25 cellular contexts compared by ENCODE assay signal in the genomic region with DNA sequence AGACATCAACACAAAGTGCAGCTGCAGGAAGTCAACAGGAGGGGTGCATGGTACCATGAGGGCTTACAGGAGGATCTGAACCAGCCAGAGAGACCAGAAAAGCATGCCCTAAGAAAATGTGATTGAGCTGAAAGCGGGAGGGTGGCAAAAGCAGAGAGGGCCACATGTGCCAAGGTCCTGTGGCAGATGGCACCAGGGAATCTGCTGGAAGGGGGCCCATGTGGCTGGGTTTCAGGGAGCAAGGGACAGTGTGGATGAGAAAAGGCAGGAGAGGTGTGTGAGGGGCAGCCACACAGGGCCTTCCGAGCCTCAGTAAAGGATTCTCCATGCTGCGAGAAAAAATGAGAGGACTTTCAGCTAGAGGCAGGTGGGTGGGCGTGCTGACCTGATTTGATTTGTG.
A peak's percentile ranks its signal among the peaks of the same experiment; 100 is the strongest.
DNase-seq lines count a peak whose midpoint lies in the region; ATAC-seq and TF ChIP-seq lines count a peak whose summit lies in the region.
"Had no signal": no experiment of that assay in that cellular context is flagged by ENCODE, and none has a peak within 500 bp of the region (broad histone marks: within the 10 kb centered on the region; RNA-seq: fewer than 3 reads in every experiment).

No MANE protein-coding gene starts in this region.

- TF ChIP-seq EP300 in esophagus muscularis mucosa (IDR thresholded peaks at IDR 0.05) = no peak

- DNase-seq in activated CD4-positive, alpha-beta T cell treated with anti-CD3 and anti-CD28 coated beads for 36 hours = peak; percentile 15
- no peak for DNase-seq in activated CD4-positive, alpha-beta T cell treated with anti-CD3 and anti-CD28 coated beads, Interleukin-2, amount 50 U/mL, for 1 hour
- DNase-seq in SK-N-DZ (ENCODE audit: low spot score) = peak; percentile 12
- DNase-seq in esophagus muscularis mucosa (ENCODE audit: extremely low spot score) = peak; percentile 78
- no peak for DNase-seq in smooth muscle cell (lab: John Stamatoyannopoulos, UW; ENCODE audit: unreplicated experiment)
- no peak for DNase-seq in CD1c-positive myeloid dendritic cell (ENCODE audit: extremely low spot score)
- DNase-seq: 8988T, ACHN, BE2C, Calu3, DMS79 treated with DMSO at 0.1 percent for 48 hours, GF-D8, KBM-7, MV-4-11, NCI-H1105 treated with DMSO at 0.1 percent for 48 hours, NCI-H1694, NCI-H2081, NCI-H2171, NCI-H226, NCI-H510A, Right ventricle myocardium superior, RPMI8226 had no signal

- CTCF ChIA-PET in activated CD4-positive, alpha-beta T cell treated with anti-CD3 and anti-CD28 coated beads for 36 hours (lab: Charles Lee) = interaction anchor here (0.6 kb wide), 1 partner anchor 20 kb away, joined by 3 read pairs; no protein-coding TSS in a partner anchor

- H3K4me3 ChIP-seq in esophagus muscularis mucosa (no peak overlapping the region), smooth muscle cell (no peak overlapping the region)
- H3K4me3 ChIP-seq: SJSA1 had no signal

- no peak overlapping the region for H3K27ac ChIP-seq in esophagus muscularis mucosa (replicated peaks in 1 of 4)
- H3K27ac ChIP-seq in smooth muscle cell (ENCODE audit: low read depth) = peak overlapping the region; percentile 98

- no peak overlapping the region for H3K27ac Mint-ChIP-seq in activated CD4-positive, alpha-beta T cell treated with anti-CD3 and anti-CD28 coated beads for 36 hours

- no peak overlapping the region for H3K4me3 Mint-ChIP-seq in activated CD4-positive, alpha-beta T cell treated with anti-CD3 and anti-CD28 coated beads for 36 hours
- H3K4me3 Mint-ChIP-seq: CD14-positive monocyte had no signal

- no peak overlapping the region for H2AFZ ChIP-seq in smooth muscle cell (ENCODE audit: low read depth)

- TF ChIP-seq CTCF in esophagus muscularis mucosa (IDR thresholded peaks at IDR 0.05) = no peak
- no peak for TF ChIP-seq CTCF in smooth muscle cell (IDR thresholded peaks at IDR 0.05; ENCODE audit: borderline replicate concordance, insufficient read depth, poor library complexity, severe bottlenecking)

- H4K20me1 ChIP-seq in smooth muscle cell (ENCODE audit: low read depth) = no peaks in the 10 kb centered on the region

- H3K9me3 Mint-ChIP-seq in activated CD4-positive, alpha-beta T cell treated with anti-CD3 and anti-CD28 coated beads for 36 hours (ENCODE audit: low read depth) = no peaks in the 10 kb centered on the region

- H3K27me3 Mint-ChIP-seq in activated CD4-positive, alpha-beta T cell treated with anti-CD3 and anti-CD28 coated beads for 36 hours = peaks cover 14% of the 10 kb centered on the region

- intact Hi-C loops in activated CD4-positive, alpha-beta T cell treated with anti-CD3 and anti-CD28 coated beads for 36 hours (cut with DNase I, micrococcal nuclease) = no loop called here
- intact Hi-C loops in esophagus muscularis mucosa (cut with DNase I) = no loop called here

- no peak overlapping the region for H3K4me2 ChIP-seq in smooth muscle cell

- WGBS in esophagus muscularis mucosa = 89% methylated on average over 4 of the region's 4 CpGs
- WGBS in smooth muscle cell (ENCODE audit: low lambda C conversion rate) = 95% methylated on average over 4 of the region's 4 CpGs

- peaks cover 40% of the 10 kb centered on the region for H3F3A ChIP-seq in smooth muscle cell (ENCODE audit: low read depth)

- H3K9me3 ChIP-seq in esophagus muscularis mucosa = no peaks in the 10 kb centered on the region
- H3K9me3 ChIP-seq in smooth muscle cell (replicated peaks; ENCODE audit: low read depth) = no peaks in the 10 kb centered on the region
- H3K9me3 ChIP-seq: BE2C, SJSA1 had no signal

- ATAC-seq in activated CD4-positive, alpha-beta T cell treated with anti-CD3 and anti-CD28 coated beads for 36 hours = no peak
- no peak for ATAC-seq in HG02852 (IDR thresholded peaks at IDR 0.05; ENCODE audit: unreplicated experiment)

- H3K36me3 ChIP-seq in esophagus muscularis mucosa (no peaks in the 10 kb centered on the region), smooth muscle cell (ENCODE audit: low read depth) (no peaks in the 10 kb centered on the region)
- H3K36me3 ChIP-seq: BE2C, SJSA1 had no signal

- no peak for TF ChIP-seq POLR2A in esophagus muscularis mucosa (IDR thresholded peaks at IDR 0.05; ENCODE audit: low read depth)

- peaks cover 21% of the 10 kb centered on the region for H3K4me1 Mint-ChIP-seq in activated CD4-positive, alpha-beta T cell treated with anti-CD3 and anti-CD28 coated beads for 36 hours

- H3K4me1 ChIP-seq in esophagus muscularis mucosa = peaks cover 0 to 2% (median 2%) of the 10 kb centered on the region in 4 donors
- peaks cover 28% of the 10 kb centered on the region for H3K4me1 ChIP-seq in smooth muscle cell (ENCODE audit: low read depth)
- H3K4me1 ChIP-seq: BE2C had no signal

- H3K79me2 ChIP-seq in smooth muscle cell (ENCODE audit: low read depth) = no peaks in the 10 kb centered on the region

- H3K27me3 ChIP-seq in esophagus muscularis mucosa (no peaks in the 10 kb centered on the region), smooth muscle cell (ENCODE audit: low read depth) (no peaks in the 10 kb centered on the region)
- H3K27me3 ChIP-seq: BE2C, SJSA1 had no signal

- no peaks in the 10 kb centered on the region for H3K36me3 Mint-ChIP-seq in activated CD4-positive, alpha-beta T cell treated with anti-CD3 and anti-CD28 coated beads for 36 hours (ENCODE audit: low read depth)
- H3K36me3 Mint-ChIP-seq: CD14-positive monocyte had no signal

- H3K9ac ChIP-seq in smooth muscle cell (ENCODE audit: low read depth) = no peak overlapping the region

- POLR2A ChIA-PET in activated CD4-positive, alpha-beta T cell treated with anti-CD3 and anti-CD28 coated beads for 36 hours (lab: Charles Lee) = no interaction called here

Comparison
In these comparisons a context has a peak if more than half of its experiments do, and no peak if none do; other contexts are left out.
1. DNase-seq: peak in activated CD4-positive, alpha-beta T cell treated with anti-CD3 and anti-CD28 coated beads for 36 hours (single experiment), SK-N-DZ (single experiment) and esophagus muscularis mucosa (single experiment); none in activated CD4-positive, alpha-beta T cell treated with anti-CD3 and anti-CD28 coated beads, Interleukin-2, amount 50 U/mL, for 1 hour (single experiment), smooth muscle cell (single experiment) and CD1c-positive myeloid dendritic cell (single experiment).